In the genomic region with DNA sequence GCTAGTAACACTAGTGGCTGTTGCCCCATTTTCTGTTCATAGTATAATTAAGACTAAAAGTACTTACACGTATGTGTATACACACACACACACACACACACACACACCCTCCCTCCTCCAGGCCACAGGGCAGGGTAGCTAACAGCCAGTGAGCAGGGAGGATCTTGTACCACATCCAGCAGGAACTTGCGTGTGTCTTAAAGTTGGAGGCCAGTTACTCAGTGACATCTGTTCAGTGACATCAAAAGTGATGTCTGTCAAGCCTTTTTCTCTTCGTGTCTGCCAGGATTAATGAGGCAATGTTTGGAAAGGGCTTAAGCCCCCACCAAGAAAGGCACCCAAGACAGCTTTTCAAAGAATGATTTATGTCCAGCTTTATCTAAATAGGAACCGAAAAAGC, we compare ENCODE assay signal across 8 cellular contexts.
DNase-seq lines count a peak whose midpoint lies in the region; ATAC-seq and TF ChIP-seq lines count a peak whose summit lies in the region.

No MANE protein-coding gene starts in this region.

- no peaks in the 10 kb centered on the region for H3K36me3 Mint-ChIP-seq in T-helper 1 cell treated with Interleukin-12 subunit alpha and Interleukin-12 subunit beta and Interleukin-4 antibody, amounts not matched to agents 30 μg/mL and 1 μg/mL, for 36 hours (ENCODE audit: low read depth)

- peaks cover 18% of the 10 kb centered on the region for H3K4me1 ChIP-seq in upper lobe of right lung

- no peaks in the 10 kb centered on the region for H3K9me3 ChIP-seq in upper lobe of right lung

- peaks cover 4% of the 10 kb centered on the region for H3K4me1 Mint-ChIP-seq in T-helper 1 cell treated with Interleukin-12 subunit alpha and Interleukin-12 subunit beta and Interleukin-4 antibody, amounts not matched to agents 30 μg/mL and 1 μg/mL, for 36 hours (ENCODE audit: low read depth)

- peaks cover 42% of the 10 kb centered on the region for H3K27me3 Mint-ChIP-seq in T-helper 1 cell treated with Interleukin-12 subunit alpha and Interleukin-12 subunit beta and Interleukin-4 antibody, amounts not matched to agents 30 μg/mL and 1 μg/mL, for 36 hours (ENCODE audit: low read depth)

- no peaks in the 10 kb centered on the region for H3K9me3 Mint-ChIP-seq in T-helper 1 cell treated with Interleukin-12 subunit alpha and Interleukin-12 subunit beta and Interleukin-4 antibody, amounts not matched to agents 30 μg/mL and 1 μg/mL, for 36 hours

- peak overlapping the region; percentile 32 for H3K4me3 Mint-ChIP-seq in T-helper 1 cell treated with Interleukin-12 subunit alpha and Interleukin-12 subunit beta and Interleukin-4 antibody, amounts not matched to agents 30 μg/mL and 1 μg/mL, for 36 hours

- peak overlapping the region; percentile 45 for H3K4me3 ChIP-seq in upper lobe of right lung

- DNase-seq in T-helper 1 cell (no peak), amniotic stem cell (lab: John Stamatoyannopoulos, UW) (peak; percentile 41), left lobe of liver (ENCODE audit: low spot score) (no peak), upper lobe of right lung (no peak), NCI-H2227 (lab: John Stamatoyannopoulos, UW; ENCODE audit: unreplicated experiment) (no peak), OCI-M2 (lab: John Stamatoyannopoulos, UW; ENCODE audit: unreplicated experiment) (no peak), T-helper 9 cell (no peak)

- intact Hi-C loops in upper lobe of right lung (cut with DNase I), result no loop called here

- peak; percentile 34 for ATAC-seq in left lobe of liver
- peak; percentile 66 for ATAC-seq in upper lobe of right lung

- no peaks in the 10 kb centered on the region for H3K27me3 ChIP-seq in upper lobe of right lung

- no peak for TF ChIP-seq CTCF in upper lobe of right lung (IDR thresholded peaks at IDR 0.05)

- peak overlapping the region; percentile 93 for H3K27ac ChIP-seq in upper lobe of right lung

- H3K36me3 ChIP-seq in upper lobe of right lung, result no peaks in the 10 kb centered on the region

- no peak overlapping the region for H3K27ac Mint-ChIP-seq in T-helper 1 cell treated with Interleukin-12 subunit alpha and Interleukin-12 subunit beta and Interleukin-4 antibody, amounts not matched to agents 30 μg/mL and 1 μg/mL, for 36 hours
